Comparison of ENCODE assay signal across 8 cellular contexts in genomic region chr6:168370310-168370991, GRCh38. TPM values are rescaled to one million over a fixed set of nuclear protein-coding genes. Genes with fewer than 3 reads are reported as not detected.
A peak's percentile ranks its signal among the peaks of the same experiment; 100 is the strongest.
DNase-seq lines count a peak whose midpoint lies in the region; ATAC-seq and TF ChIP-seq lines count a peak whose summit lies in the region.

No MANE protein-coding gene starts in this region.

- H3K36me3 Mint-ChIP-seq in immature natural killer cell: no peaks in the 10 kb centered on the region

- no peaks in the 10 kb centered on the region for H3K9me3 ChIP-seq in adrenal gland (replicated peaks in 1 of 3)

- DNase-seq in GM03348 (ENCODE audit: low spot score) (peak; percentile 47), HuH-7.5 (ENCODE audit: low spot score) (peak; percentile 89), T-helper 1 cell (peak in 4 of 5 donors; percentile 25 to 47 (median 37)), adrenal gland (peak; percentile 26 to 74 (median 57)), immature natural killer cell (peak; percentile 42 to 62 (median 61))
- DNase-seq in stimulated activated CD4-positive, alpha-beta T cell treated with anti-CD3 and anti-CD28 coated beads, Interleukin-1b, Interleukin-23, amount 100 ng/mL, for 48 hours: peak; percentile 60

- H3K4me3 ChIP-seq in adrenal gland: no peak overlapping the region

- H3K27me3 Mint-ChIP-seq in immature natural killer cell (ENCODE audit: low read depth in 3 of 3): peaks cover 2 to 10% (median 8%) of the 10 kb centered on the region in 3 donors

- ATAC-seq in HG03342 (IDR thresholded peaks at IDR 0.05; ENCODE audit: unreplicated experiment) (no peak), GM18502 (IDR thresholded peaks at IDR 0.05; ENCODE audit: poor library complexity, unreplicated experiment) (no peak)

- peak overlapping the region in 1 of 5 donors; percentile 17 for H3K4me3 Mint-ChIP-seq in immature natural killer cell

- intact Hi-C loops in adrenal gland (cut with DNase I): loop anchor here (1.0 to 5.0 kb wide), 2 partner anchors 512 to 514 kb away; no protein-coding TSS in a partner anchor

- peak; percentile 53 to 78 (median 62) for TF ChIP-seq CTCF in adrenal gland (IDR thresholded peaks at IDR 0.05)

- no peak for TF ChIP-seq POLR2A in adrenal gland (IDR thresholded peaks at IDR 0.05)

- no peaks in the 10 kb centered on the region for H3K36me3 ChIP-seq in adrenal gland (replicated peaks in 1 of 2)

- H3K27ac ChIP-seq in adrenal gland: no peak overlapping the region

- peaks cover 25 to 26% of the 10 kb centered on the region in 2 donors for H3K4me1 Mint-ChIP-seq in immature natural killer cell

- peaks cover 0 to 2% (median 0%) of the 10 kb centered on the region in 6 donors for H3K9me3 Mint-ChIP-seq in immature natural killer cell

- H3K4me1 ChIP-seq in adrenal gland (replicated peaks in 1 of 2): peaks cover 0 to 5% of the 10 kb centered on the region in 2 donors

- H3K27ac Mint-ChIP-seq in immature natural killer cell: no peak overlapping the region

- H3K27me3 ChIP-seq in adrenal gland: no peaks in the 10 kb centered on the region

- 53 to 74% (median 59%) methylated on average over 30 to 43 of the region's 43 CpGs for WGBS in adrenal gland, 4 donors

RNA-seq across cellular contexts. Expression of gene DACT2, which starts 50.9 kb away (rescaled TPM):
- 10 to 100 TPM in 1 of 8 donors, 1 to 10 TPM in 6, under 1 TPM in 1; 0.95 to 11.2 (median 2.8) TPM for total RNA-seq in adrenal gland
- polyA plus RNA-seq in adrenal gland: 1 to 10 TPM in 2 of 3 donors, under 1 TPM in 1; 0.05 to 4.1 (median 3.7) TPM
- polyA plus RNA-seq in immature natural killer cell: not detected

Comparison
In these comparisons a context has a peak if more than half of its experiments do, and no peak if none do; other contexts are left out.
1. DNase-seq: peak in every context shown above with its lines; median percentile 89 in HuH-7.5; 61 in immature natural killer cell; 60 in stimulated activated CD4-positive, alpha-beta T cell treated with anti-CD3 and anti-CD28 coated beads, Interleukin-1b, Interleukin-23, amount 100 ng/mL, for 48 hours; 57 in adrenal gland; 47 in GM03348; 37 in T-helper 1 cell.